Comparison of ENCODE assay signal across 16 cellular contexts in the genomic region with DNA sequence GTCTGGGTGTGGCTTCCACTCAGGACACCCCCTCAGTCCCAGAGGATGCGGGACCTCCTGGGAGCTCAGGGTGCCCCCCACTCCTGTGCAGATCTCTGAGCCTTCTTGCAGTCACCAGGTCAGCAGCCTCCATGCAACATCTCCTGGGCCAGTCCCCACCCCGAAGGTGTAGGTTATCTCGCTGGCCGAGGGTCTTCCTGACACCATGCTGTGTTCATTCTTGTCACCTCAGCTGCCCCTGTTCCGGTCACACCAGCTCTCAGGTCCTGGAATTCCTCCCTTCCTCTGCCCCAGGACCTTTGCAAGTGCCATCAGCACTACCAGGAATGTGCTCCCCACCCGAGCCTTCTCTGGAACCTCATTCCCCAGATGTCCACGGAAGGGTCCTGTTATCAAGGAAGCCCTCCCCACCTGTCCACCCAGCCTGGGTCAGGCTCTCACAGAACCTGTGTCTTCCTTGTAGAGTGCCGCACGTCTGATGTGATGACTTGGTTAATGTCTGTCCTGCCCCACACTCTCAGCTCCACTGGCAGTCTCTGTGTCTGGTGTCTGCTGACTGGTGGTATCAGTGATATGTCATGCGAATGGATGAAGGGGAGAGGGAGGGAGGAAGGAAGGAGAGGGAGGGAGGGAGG.
"Had no signal": no experiment of that assay in that cellular context is flagged by ENCODE, and none has a peak within 500 bp of the region (broad histone marks: within the 10 kb centered on the region; RNA-seq: fewer than 3 reads in every experiment).

No MANE protein-coding gene starts in this region.

- H3K27me3 ChIP-seq: pancreas had no signal

- H3K4me1 Mint-ChIP-seq: naive thymus-derived CD4-positive, alpha-beta T cell had no signal

- DNase-seq: effector memory CD4-positive, alpha-beta T cell; hippocampal formation; kidney glomerular epithelial cell; mammary epithelial cell; naive thymus-derived CD4-positive, alpha-beta T cell; nucleus accumbens; retina; sigmoid colon; stimulated activated CD4-positive, alpha-beta T cell treated with anti-CD3 and anti-CD28 coated beads, Interleukin-2, amount 100 ng/mL, for 48 hours; stimulated activated naive CD4-positive, alpha-beta T cell treated with Interleukin-2 at 50 U/mL for 16 hours; trophoblast cell had no signal

- H3K4me3 Mint-ChIP-seq: naive thymus-derived CD4-positive, alpha-beta T cell had no signal

- H3K9me3 ChIP-seq: heart left ventricle, pancreas, psoas muscle, sigmoid colon had no signal

- H3K4me1 ChIP-seq: heart left ventricle, pancreas, psoas muscle, sigmoid colon had no signal

- H3K36me3 Mint-ChIP-seq: naive thymus-derived CD4-positive, alpha-beta T cell had no signal

- H3K27ac ChIP-seq: heart left ventricle, pancreas, psoas muscle, sigmoid colon, skin epidermis had no signal

- H3K36me3 ChIP-seq: heart left ventricle, pancreas, sigmoid colon had no signal

- ATAC-seq: esophagus mucosa; heart left ventricle; naive thymus-derived CD4-positive, alpha-beta T cell; pancreas; psoas muscle had no signal

- H3K4me3 ChIP-seq: heart left ventricle, pancreas, psoas muscle, sigmoid colon, skin epidermis had no signal
